21 cellular contexts compared by ENCODE assay signal in genomic region chr5:175621971-175622370, GRCh38. TPM values are rescaled to one million over a fixed set of nuclear protein-coding genes. Genes with fewer than 3 reads are reported as not detected.
DNase-seq lines count a peak whose midpoint lies in the region; ATAC-seq lines count a peak whose summit lies in the region.
"Had no signal": no experiment of that assay in that cellular context is flagged by ENCODE, and none has a peak within 500 bp of the region (broad histone marks: within the 10 kb centered on the region; RNA-seq: fewer than 3 reads in every experiment).

No MANE protein-coding gene starts in this region.

- no peak overlapping the region for H3K18ac ChIP-seq in trophoblast cell (ENCODE audit: low read length)

- no peak overlapping the region for H4K12ac ChIP-seq in trophoblast cell (ENCODE audit: low read depth, low read length)

- no peaks in the 10 kb centered on the region; the same call in 1 of the 2 replicates for H3K9me3 ChIP-seq in SK-N-MC (ENCODE audit: low read depth, low read length)
- H3K9me3 ChIP-seq in trophoblast cell (ENCODE audit: insufficient read depth, low read depth, low read length) = peaks cover 2% of the 10 kb centered on the region

- H3K9ac ChIP-seq in SK-N-MC (ENCODE audit: insufficient read length) (no peak overlapping the region), trophoblast cell (ENCODE audit: low read length) (no peak overlapping the region)
- H3K9ac ChIP-seq: BLaER1 had no signal

- H3K4ac ChIP-seq in trophoblast cell (ENCODE audit: low read depth, low read length) = no peak overlapping the region

- H2BK5ac ChIP-seq in trophoblast cell (ENCODE audit: low read depth, low read length, poor library complexity) = peak overlapping the region; percentile 2

- no peak overlapping the region for H4K8ac ChIP-seq in trophoblast cell (ENCODE audit: low read depth, low read length)

- no peak overlapping the region for H3K23ac ChIP-seq in trophoblast cell (ENCODE audit: low read length)

- DNase-seq in ELF-1 (ENCODE audit: low read depth, low spot score) (peak; percentile 62), SK-N-MC (ENCODE audit: low read depth, low spot score) (peak; percentile 34), foreskin melanocyte (peak; percentile 32), trophoblast cell (no peak)
- no peak for DNase-seq in stimulated activated naive CD4-positive, alpha-beta T cell (lab: John Stamatoyannopoulos, UW)
- DNase-seq: Caco-2; CD4-positive, CD25-positive, alpha-beta regulatory T cell; CD8-positive, alpha-beta T cell; DMS153; DND-41; GDM1; GOT3; H7 had no signal

- H2AK5ac ChIP-seq in trophoblast cell (ENCODE audit: low read length) = no peak overlapping the region

- WGBS in trophoblast cell (ENCODE audit: extremely low coverage, insufficient coverage, insufficient read length) = no CpG with 5 or more reads among the region's 1 CpG

- no peak overlapping the region for H3K4me2 ChIP-seq in trophoblast cell (ENCODE audit: low read length)
- H3K4me2 ChIP-seq: BLaER1 had no signal

- H4K91ac ChIP-seq in trophoblast cell (ENCODE audit: low read depth, low read length) = peak overlapping the region; percentile 13

- H3K79me1 ChIP-seq in trophoblast cell (ENCODE audit: low read length) = peaks cover 4% of the 10 kb centered on the region

- H3K36me3 ChIP-seq in SK-N-MC (ENCODE audit: insufficient read depth, low read length) = no peaks in the 10 kb centered on the region
- H3K36me3 ChIP-seq in trophoblast cell (ENCODE audit: control insufficient read depth in 1 of 2, insufficient read depth in 2 of 2, low read length in 2 of 2) = no peaks in the 10 kb centered on the region
- H3K36me3 ChIP-seq: BLaER1 had no signal

- H2BK120ac ChIP-seq in trophoblast cell (ENCODE audit: insufficient read depth, low read length, poor library complexity) = no peak overlapping the region

- peaks cover 19% of the 10 kb centered on the region in 2 experiments for H3K4me1 ChIP-seq in trophoblast cell (ENCODE audit: control insufficient read depth in 1 of 2, insufficient read depth in 2 of 2, low read length in 2 of 2)

- H3K27ac ChIP-seq in SK-N-MC = peak overlapping the region; percentile 71
- H3K27ac ChIP-seq in trophoblast cell (ENCODE audit: low read depth, low read length) = peak overlapping the region; percentile 77
- H3K27ac ChIP-seq: 22Rv1, BLaER1, C4-2B had no signal

- H3K79me2 ChIP-seq in trophoblast cell (ENCODE audit: control insufficient read depth, insufficient read depth, low read length, poor library complexity) = no peaks in the 10 kb centered on the region

- no peak overlapping the region for H2AFZ ChIP-seq in trophoblast cell (ENCODE audit: insufficient read depth, low read length, poor library complexity)

- peak overlapping the region; percentile 17 for H3K14ac ChIP-seq in trophoblast cell (ENCODE audit: low read length)

- no peak overlapping the region for H2BK12ac ChIP-seq in trophoblast cell (ENCODE audit: low read length)

- ATAC-seq in HG02623 (IDR thresholded peaks at IDR 0.05; ENCODE audit: unreplicated experiment) (no peak), GM19452 (IDR thresholded peaks at IDR 0.05; ENCODE audit: unreplicated experiment) (no peak)
- ATAC-seq: CD8-positive, alpha-beta T cell; GM12878; HCT116 had no signal

- no peaks in the 10 kb centered on the region for H3K27me3 ChIP-seq in trophoblast cell (ENCODE audit: insufficient read depth, low read length)
- H3K27me3 ChIP-seq: BLaER1 had no signal

- H3K4me3 ChIP-seq in SK-N-MC = no peak overlapping the region
- H3K4me3 ChIP-seq in trophoblast cell (ENCODE audit: low read depth, low read length) = no peak overlapping the region
- H3K4me3 ChIP-seq: BLaER1, GM12878 had no signal

RNA-seq across cellular contexts. Expression of gene HRH2, which starts 35.9 kb away (rescaled TPM):
- polyA plus RNA-seq in trophoblast cell (2013) = 1.0 and 1.4 TPM in 2 replicates
- polyA plus RNA-seq: AG04450 had no signal

Comparison
In these comparisons a context has a peak if more than half of its experiments do, and no peak if none do; other contexts are left out.
1. DNase-seq: peak in ELF-1 (single experiment), SK-N-MC (single experiment) and foreskin melanocyte (single experiment); none in trophoblast cell (0 of 2) and stimulated activated naive CD4-positive, alpha-beta T cell (0 of 6).